22 cellular contexts compared by ENCODE assay signal in genomic region chr5:153711755-153712154, GRCh38.
DNase-seq lines count a peak whose midpoint lies in the region; ATAC-seq and TF ChIP-seq lines count a peak whose summit lies in the region.
"Had no signal": no experiment of that assay in that cellular context is flagged by ENCODE, and none has a peak within 500 bp of the region (broad histone marks: within the 10 kb centered on the region; RNA-seq: fewer than 3 reads in every experiment).

No MANE protein-coding gene starts in this region.

- no peaks in the 10 kb centered on the region for H3K79me2 ChIP-seq in Loucy (ENCODE audit: insufficient read depth, low read length)
- no peaks in the 10 kb centered on the region for H3K79me2 ChIP-seq in osteoblast (ENCODE audit: insufficient read depth, low read length)

- H3K4me3 ChIP-seq in Loucy (ENCODE audit: low read length, poor library complexity, severe bottlenecking), result no peak overlapping the region
- no peak overlapping the region for H3K4me3 ChIP-seq in choroid plexus epithelial cell (ENCODE audit: low read depth, low read length)
- H3K4me3 ChIP-seq in osteoblast (ENCODE audit: insufficient read depth, low read length), result no peak overlapping the region
- H3K4me3 ChIP-seq: tibial artery had no signal

- no peaks in the 10 kb centered on the region for H3K9me3 ChIP-seq in Loucy (ENCODE audit: insufficient read depth, low read depth, low read length)
- H3K9me3 ChIP-seq in osteoblast (ENCODE audit: low read depth, low read length), result no peaks in the 10 kb centered on the region
- H3K9me3 ChIP-seq: tibial artery had no signal

- no peaks in the 10 kb centered on the region for H3F3A ChIP-seq in Loucy (ENCODE audit: low read depth)

- no peak overlapping the region for H3K4me2 ChIP-seq in Loucy (ENCODE audit: low read depth, low read length, poor library complexity, severe bottlenecking)
- no peak overlapping the region for H3K4me2 ChIP-seq in osteoblast (ENCODE audit: insufficient read depth, low read length)

- no peaks in the 10 kb centered on the region for H3K4me1 ChIP-seq in Loucy (ENCODE audit: insufficient read depth, low read length, poor library complexity, severe bottlenecking)
- H3K4me1 ChIP-seq in osteoblast (ENCODE audit: insufficient read depth, low read length), result no peaks in the 10 kb centered on the region
- H3K4me1 ChIP-seq: tibial artery had no signal

- ATAC-seq in GM19455 (IDR thresholded peaks at IDR 0.05; ENCODE audit: unreplicated experiment) (no peak), GM19328 (IDR thresholded peaks at IDR 0.05; ENCODE audit: unreplicated experiment) (no peak), GM21619 (IDR thresholded peaks at IDR 0.05; ENCODE audit: unreplicated experiment) (no peak)
- ATAC-seq: activated CD4-positive, alpha-beta T cell treated with anti-CD3 and anti-CD28 coated beads for 36 hours; effector memory CD8-positive, alpha-beta T cell had no signal

- H3K36me3 ChIP-seq in Loucy (ENCODE audit: insufficient read depth, low read length) (no peaks in the 10 kb centered on the region), osteoblast (ENCODE audit: insufficient read depth, low read length) (no peaks in the 10 kb centered on the region)
- H3K36me3 ChIP-seq: tibial artery had no signal

- DNase-seq in DMS53 (lab: John Stamatoyannopoulos, UW) (peak; percentile 17), DMS53 treated with DMSO at 0.1 percent for 48 hours (lab: John Stamatoyannopoulos, UW; ENCODE audit: unreplicated experiment) (no peak), choroid plexus epithelial cell (ENCODE audit: low read depth) (peak; percentile 12), osteoblast (ENCODE audit: insufficient read length, low spot score, missing footprints) (peak; percentile 70)
- DNase-seq: 8988T; activated CD4-positive, alpha-beta T cell treated with anti-CD3 and anti-CD28 coated beads for 36 hours; activated CD8-positive, alpha-beta memory T cell treated with anti-CD3 and anti-CD28 coated beads, Interleukin-2, amount 50 U/mL, for 48 hours; activated naive CD4-positive, alpha-beta T cell treated with anti-CD3 and anti-CD28 coated beads, Interleukin-2, amount 50 U/mL, for 16 hours; CD8-positive, alpha-beta memory T cell; effector memory CD8-positive, alpha-beta T cell; glutamatergic neuron; KG1; kidney; NCI-H1105 treated with DMSO at 0.1 percent for 48 hours; NCI-H2171; SHP77; T-helper 9 cell; tibial artery had no signal

- H3K27me3 ChIP-seq in Loucy (ENCODE audit: insufficient read depth, low read length, poor library complexity, severe bottlenecking) (no peaks in the 10 kb centered on the region), osteoblast (ENCODE audit: insufficient read depth, low read length) (no peaks in the 10 kb centered on the region)
- H3K27me3 ChIP-seq: tibial artery had no signal

- H3K27ac ChIP-seq in osteoblast (ENCODE audit: low read depth, low read length), result no peak overlapping the region
- H3K27ac ChIP-seq: tibial artery had no signal

- H3K9ac ChIP-seq in Loucy (ENCODE audit: low read depth, low read length, poor library complexity, severe bottlenecking), result no peak overlapping the region

- H2AFZ ChIP-seq in Loucy (ENCODE audit: low read length) (no peak overlapping the region), osteoblast (ENCODE audit: low read length) (no peak overlapping the region)

- H3K9me2 ChIP-seq in Loucy (replicated peaks; ENCODE audit: low read depth, low read length), result no peaks in the 10 kb centered on the region

- TF ChIP-seq CTCF in Loucy (conservative IDR thresholded peaks at IDR 0.05; ENCODE audit: low read length), result peak; percentile 31; the same call in 1 of the 2 replicates
- TF ChIP-seq CTCF in choroid plexus epithelial cell (conservative IDR thresholded peaks at IDR 0.05; ENCODE audit: low read depth, low read length), result peak; percentile 36
- TF ChIP-seq CTCF in osteoblast (IDR thresholded peaks at IDR 0.05; ENCODE audit: extremely low read depth, low read depth, low read length), result peak; percentile 52

- H4K20me1 ChIP-seq in Loucy (ENCODE audit: insufficient read depth, low read length, poor library complexity, severe bottlenecking) (no peaks in the 10 kb centered on the region), osteoblast (ENCODE audit: insufficient read depth, low read length) (no peaks in the 10 kb centered on the region)
